Comparison of ENCODE assay signal across 11 cellular contexts in genomic region chr12:102202556-102202955, GRCh38. TPM values are rescaled to one million over a fixed set of nuclear protein-coding genes. Genes with fewer than 3 reads are reported as not detected.
"Had no signal": no experiment of that assay in that cellular context is flagged by ENCODE, and none has a peak within 500 bp of the region (broad histone marks: within the 10 kb centered on the region; RNA-seq: fewer than 3 reads in every experiment).

No MANE protein-coding gene starts in this region.

- H3K9ac ChIP-seq: KMS-11 had no signal

- H3K4me2 ChIP-seq: KMS-11 had no signal

- FAIRE-seq: HepG2, HTR-8/SVneo, K562 had no signal

- DNase-seq: IMR-90, KBM-7, KG1 had no signal

- H3K4me3 ChIP-seq: K562 had no signal

- H3K27ac ChIP-seq: HL-60, KMS-11 had no signal

RNA-seq across cellular contexts. Expression of gene PMCH, which starts 4.9 kb away (rescaled TPM):
- total RNA-seq: HepG2, HT-29, HT1080, IMR-90, K562 had no signal
- polyA plus RNA-seq: HepG2, IgD-negative memory B cell, IMR-90 had no signal
